Comparison of ENCODE assay signal across 11 cellular contexts in genomic region chr7:106772655-106773108, GRCh38.
DNase-seq lines count a peak whose midpoint lies in the region; ATAC-seq lines count a peak whose summit lies in the region.
"Had no signal": no experiment of that assay in that cellular context is flagged by ENCODE, and none has a peak within 500 bp of the region (broad histone marks: within the 10 kb centered on the region; RNA-seq: fewer than 3 reads in every experiment).

No MANE protein-coding gene starts in this region.

- no peaks in the 10 kb centered on the region for H3K36me3 ChIP-seq in adipocyte (ENCODE audit: control insufficient read depth, insufficient read depth, low read length, severe bottlenecking)

- H3K4me3 ChIP-seq in adipocyte (ENCODE audit: low read length), result peak overlapping the region; percentile 31

- H3K27ac Mint-ChIP-seq in activated naive CD4-positive, alpha-beta T cell treated with anti-CD3 and anti-CD28 coated beads, Interleukin-2, amount 50 U/mL, for 24 hours, result peak overlapping the region; percentile 92
- H3K27ac Mint-ChIP-seq in activated naive CD4-positive, alpha-beta T cell treated with anti-CD3 and anti-CD28 coated beads, Interleukin-2, amount 10 ng/mL, durations not matched to agents 7 days and 5 days, result no peak overlapping the region
- H3K27ac Mint-ChIP-seq in stimulated activated naive CD8-positive, alpha-beta T cell treated with anti-CD3 and anti-CD28 coated beads, Interleukin-15, amount 100 ng/mL, for 72 hours, result no peak overlapping the region
- H3K27ac Mint-ChIP-seq: progenitor cell of endocrine pancreas had no signal

- ATAC-seq in stimulated activated naive CD8-positive, alpha-beta T cell treated with anti-CD3 and anti-CD28 coated beads, Interleukin-15, amount 100 ng/mL, for 72 hours, result peak; percentile 66
- ATAC-seq in GM18498 (IDR thresholded peaks at IDR 0.05; ENCODE audit: unreplicated experiment) (no peak), GM19455 (IDR thresholded peaks at IDR 0.05; ENCODE audit: unreplicated experiment) (no peak)

- H3K4me3 Mint-ChIP-seq in activated naive CD4-positive, alpha-beta T cell treated with anti-CD3 and anti-CD28 coated beads, Interleukin-2, amount 50 U/mL, for 24 hours, result peak overlapping the region; percentile 63
- H3K4me3 Mint-ChIP-seq in activated naive CD4-positive, alpha-beta T cell treated with anti-CD3 and anti-CD28 coated beads, Interleukin-2, amount 10 ng/mL, durations not matched to agents 7 days and 5 days, result no peak overlapping the region
- H3K4me3 Mint-ChIP-seq in stimulated activated naive CD8-positive, alpha-beta T cell treated with anti-CD3 and anti-CD28 coated beads, Interleukin-15, amount 100 ng/mL, for 72 hours, result no peak overlapping the region

- H3K9ac ChIP-seq in adipocyte (ENCODE audit: low read length), result peak overlapping the region; percentile 31

- no peaks in the 10 kb centered on the region for H3K36me3 Mint-ChIP-seq in activated naive CD4-positive, alpha-beta T cell treated with anti-CD3 and anti-CD28 coated beads, Interleukin-2, amount 50 U/mL, for 24 hours
- no peaks in the 10 kb centered on the region for H3K36me3 Mint-ChIP-seq in activated naive CD4-positive, alpha-beta T cell treated with anti-CD3 and anti-CD28 coated beads, Interleukin-2, amount 10 ng/mL, durations not matched to agents 7 days and 5 days

- CTCF ChIA-PET in activated naive CD4-positive, alpha-beta T cell treated with anti-CD3 and anti-CD28 coated beads, Interleukin-2, amount 10 ng/mL, durations not matched to agents 7 days and 5 days (lab: Charles Lee), result no interaction called here

- no peaks in the 10 kb centered on the region for H3K27me3 ChIP-seq in adipocyte (replicated peaks; ENCODE audit: control insufficient read depth, insufficient read depth, low read length)

- H3K27me3 Mint-ChIP-seq in activated naive CD4-positive, alpha-beta T cell treated with anti-CD3 and anti-CD28 coated beads, Interleukin-2, amount 50 U/mL, for 24 hours, result no peaks in the 10 kb centered on the region
- no peaks in the 10 kb centered on the region for H3K27me3 Mint-ChIP-seq in activated naive CD4-positive, alpha-beta T cell treated with anti-CD3 and anti-CD28 coated beads, Interleukin-2, amount 10 ng/mL, durations not matched to agents 7 days and 5 days
- no peaks in the 10 kb centered on the region for H3K27me3 Mint-ChIP-seq in stimulated activated naive CD8-positive, alpha-beta T cell treated with anti-CD3 and anti-CD28 coated beads, Interleukin-15, amount 100 ng/mL, for 72 hours

- H3K9me3 ChIP-seq in adipocyte (ENCODE audit: control insufficient read depth, low read length), result no peaks in the 10 kb centered on the region

- no peak for DNase-seq in activated naive CD4-positive, alpha-beta T cell treated with anti-CD3 and anti-CD28 coated beads, Interleukin-2, amount 10 ng/mL, durations not matched to agents 7 days and 5 days
- DNase-seq in adipocyte (ENCODE audit: low read depth) (peak; percentile 69), glomerular visceral epithelial cell (ENCODE audit: extremely low spot score) (peak; percentile 58), HUDEP-2 (lab: John Stamatoyannopoulos, UW; ENCODE audit: unreplicated experiment in 76 of 76) (no peak)
- no peak for DNase-seq in stimulated activated naive CD8-positive, alpha-beta T cell treated with anti-CD3 and anti-CD28 coated beads, Interleukin-15, amount 100 ng/mL, for 72 hours
- DNase-seq: NCI-H1694 treated with DMSO at 0.1 percent for 48 hours, T1000 had no signal

- H3K4me1 ChIP-seq in adipocyte (ENCODE audit: control insufficient read depth, insufficient read depth, low read length), result peaks cover 41% of the 10 kb centered on the region

- peaks cover 3% of the 10 kb centered on the region for H3K9me3 Mint-ChIP-seq in activated naive CD4-positive, alpha-beta T cell treated with anti-CD3 and anti-CD28 coated beads, Interleukin-2, amount 50 U/mL, for 24 hours
- H3K9me3 Mint-ChIP-seq in activated naive CD4-positive, alpha-beta T cell treated with anti-CD3 and anti-CD28 coated beads, Interleukin-2, amount 10 ng/mL, durations not matched to agents 7 days and 5 days, result peaks cover 2% of the 10 kb centered on the region
- H3K9me3 Mint-ChIP-seq in stimulated activated naive CD8-positive, alpha-beta T cell treated with anti-CD3 and anti-CD28 coated beads, Interleukin-15, amount 100 ng/mL, for 72 hours, result peaks cover 9 to 11% of the 10 kb centered on the region in 2 donors

- peaks cover 41% of the 10 kb centered on the region for H3K4me1 Mint-ChIP-seq in activated naive CD4-positive, alpha-beta T cell treated with anti-CD3 and anti-CD28 coated beads, Interleukin-2, amount 50 U/mL, for 24 hours
- peaks cover 9% of the 10 kb centered on the region for H3K4me1 Mint-ChIP-seq in activated naive CD4-positive, alpha-beta T cell treated with anti-CD3 and anti-CD28 coated beads, Interleukin-2, amount 10 ng/mL, durations not matched to agents 7 days and 5 days
- peaks cover 63% of the 10 kb centered on the region for H3K4me1 Mint-ChIP-seq in stimulated activated naive CD8-positive, alpha-beta T cell treated with anti-CD3 and anti-CD28 coated beads, Interleukin-15, amount 100 ng/mL, for 72 hours

Comparison
In these comparisons a context has a peak if more than half of its experiments do, and no peak if none do; other contexts are left out.
1. DNase-seq: peak in adipocyte (single experiment) and glomerular visceral epithelial cell (single experiment); none in activated naive CD4-positive, alpha-beta T cell treated with anti-CD3 and anti-CD28 coated beads, Interleukin-2, amount 10 ng/mL, durations not matched to agents 7 days and 5 days (single experiment), stimulated activated naive CD8-positive, alpha-beta T cell treated with anti-CD3 and anti-CD28 coated beads, Interleukin-15, amount 100 ng/mL, for 72 hours (0 of 2) and HUDEP-2 (0 of 76).